1 cellular context compared by ENCODE assay signal in genomic region chr16:10862432-10862831, GRCh38.
TF ChIP-seq lines count a peak whose summit lies in the region.

No MANE protein-coding gene starts in this region.

TF ChIP-seq in WTC11, 78 proteins besides CTCF, POLR2A, EP300 and RAD21 (continued from another document):
- TF ChIP-seq, protein P1, sequence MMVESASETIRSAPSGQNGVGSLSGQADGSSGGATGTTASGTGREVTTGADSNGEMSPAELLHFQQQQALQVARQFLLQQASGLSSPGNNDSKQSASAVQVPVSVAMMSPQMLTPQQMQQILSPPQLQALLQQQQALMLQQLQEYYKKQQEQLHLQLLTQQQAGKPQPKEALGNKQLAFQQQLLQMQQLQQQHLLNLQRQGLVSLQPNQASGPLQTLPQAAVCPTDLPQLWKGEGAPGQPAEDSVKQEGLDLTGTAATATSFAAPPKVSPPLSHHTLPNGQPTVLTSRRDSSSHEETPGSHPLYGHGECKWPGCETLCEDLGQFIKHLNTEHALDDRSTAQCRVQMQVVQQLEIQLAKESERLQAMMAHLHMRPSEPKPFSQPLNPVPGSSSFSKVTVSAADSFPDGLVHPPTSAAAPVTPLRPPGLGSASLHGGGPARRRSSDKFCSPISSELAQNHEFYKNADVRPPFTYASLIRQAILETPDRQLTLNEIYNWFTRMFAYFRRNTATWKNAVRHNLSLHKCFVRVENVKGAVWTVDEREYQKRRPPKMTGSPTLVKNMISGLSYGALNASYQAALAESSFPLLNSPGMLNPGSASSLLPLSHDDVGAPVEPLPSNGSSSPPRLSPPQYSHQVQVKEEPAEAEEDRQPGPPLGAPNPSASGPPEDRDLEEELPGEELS (CRISPR knock-in tag; IDR thresholded peaks at IDR 0.05), result no peak
- TF ChIP-seq, protein P2, sequence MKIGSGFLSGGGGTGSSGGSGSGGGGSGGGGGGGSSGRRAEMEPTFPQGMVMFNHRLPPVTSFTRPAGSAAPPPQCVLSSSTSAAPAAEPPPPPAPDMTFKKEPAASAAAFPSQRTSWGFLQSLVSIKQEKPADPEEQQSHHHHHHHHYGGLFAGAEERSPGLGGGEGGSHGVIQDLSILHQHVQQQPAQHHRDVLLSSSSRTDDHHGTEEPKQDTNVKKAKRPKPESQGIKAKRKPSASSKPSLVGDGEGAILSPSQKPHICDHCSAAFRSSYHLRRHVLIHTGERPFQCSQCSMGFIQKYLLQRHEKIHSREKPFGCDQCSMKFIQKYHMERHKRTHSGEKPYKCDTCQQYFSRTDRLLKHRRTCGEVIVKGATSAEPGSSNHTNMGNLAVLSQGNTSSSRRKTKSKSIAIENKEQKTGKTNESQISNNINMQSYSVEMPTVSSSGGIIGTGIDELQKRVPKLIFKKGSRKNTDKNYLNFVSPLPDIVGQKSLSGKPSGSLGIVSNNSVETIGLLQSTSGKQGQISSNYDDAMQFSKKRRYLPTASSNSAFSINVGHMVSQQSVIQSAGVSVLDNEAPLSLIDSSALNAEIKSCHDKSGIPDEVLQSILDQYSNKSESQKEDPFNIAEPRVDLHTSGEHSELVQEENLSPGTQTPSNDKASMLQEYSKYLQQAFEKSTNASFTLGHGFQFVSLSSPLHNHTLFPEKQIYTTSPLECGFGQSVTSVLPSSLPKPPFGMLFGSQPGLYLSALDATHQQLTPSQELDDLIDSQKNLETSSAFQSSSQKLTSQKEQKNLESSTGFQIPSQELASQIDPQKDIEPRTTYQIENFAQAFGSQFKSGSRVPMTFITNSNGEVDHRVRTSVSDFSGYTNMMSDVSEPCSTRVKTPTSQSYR (CRISPR knock-in tag; IDR thresholded peaks at IDR 0.05), result no peak
- TF ChIP-seq, protein P3, sequence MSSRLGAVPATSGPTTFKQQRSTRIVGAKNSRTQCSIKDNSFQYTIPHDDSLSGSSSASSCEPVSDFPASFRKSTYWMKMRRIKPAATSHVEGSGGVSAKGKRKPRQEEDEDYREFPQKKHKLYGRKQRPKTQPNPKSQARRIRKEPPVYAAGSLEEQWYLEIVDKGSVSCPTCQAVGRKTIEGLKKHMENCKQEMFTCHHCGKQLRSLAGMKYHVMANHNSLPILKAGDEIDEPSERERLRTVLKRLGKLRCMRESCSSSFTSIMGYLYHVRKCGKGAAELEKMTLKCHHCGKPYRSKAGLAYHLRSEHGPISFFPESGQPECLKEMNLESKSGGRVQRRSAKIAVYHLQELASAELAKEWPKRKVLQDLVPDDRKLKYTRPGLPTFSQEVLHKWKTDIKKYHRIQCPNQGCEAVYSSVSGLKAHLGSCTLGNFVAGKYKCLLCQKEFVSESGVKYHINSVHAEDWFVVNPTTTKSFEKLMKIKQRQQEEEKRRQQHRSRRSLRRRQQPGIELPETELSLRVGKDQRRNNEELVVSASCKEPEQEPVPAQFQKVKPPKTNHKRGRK (CRISPR knock-in tag; IDR thresholded peaks at IDR 0.05; ENCODE audit: borderline replicate concordance), result no peak
- TF ChIP-seq ATF2 (CRISPR knock-in tag; IDR thresholded peaks at IDR 0.05; ENCODE audit: borderline replicate concordance, low read depth) (no peak), NFYB (CRISPR knock-in tag; conservative IDR thresholded peaks at IDR 0.05; ENCODE audit: low read depth) (no peak), TP53 (CRISPR knock-in tag; IDR thresholded peaks at IDR 0.05) (no peak), TEAD4 (CRISPR knock-in tag; IDR thresholded peaks at IDR 0.05) (no peak), KAT7 (CRISPR knock-in tag; IDR thresholded peaks at IDR 0.05; ENCODE audit: borderline replicate concordance) (no peak)
- TF ChIP-seq, protein P4, sequence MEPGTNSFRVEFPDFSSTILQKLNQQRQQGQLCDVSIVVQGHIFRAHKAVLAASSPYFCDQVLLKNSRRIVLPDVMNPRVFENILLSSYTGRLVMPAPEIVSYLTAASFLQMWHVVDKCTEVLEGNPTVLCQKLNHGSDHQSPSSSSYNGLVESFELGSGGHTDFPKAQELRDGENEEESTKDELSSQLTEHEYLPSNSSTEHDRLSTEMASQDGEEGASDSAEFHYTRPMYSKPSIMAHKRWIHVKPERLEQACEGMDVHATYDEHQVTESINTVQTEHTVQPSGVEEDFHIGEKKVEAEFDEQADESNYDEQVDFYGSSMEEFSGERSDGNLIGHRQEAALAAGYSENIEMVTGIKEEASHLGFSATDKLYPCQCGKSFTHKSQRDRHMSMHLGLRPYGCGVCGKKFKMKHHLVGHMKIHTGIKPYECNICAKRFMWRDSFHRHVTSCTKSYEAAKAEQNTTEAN (CRISPR knock-in tag; IDR thresholded peaks at IDR 0.05), result no peak
